ENCODE assay signal across 18 cellular contexts in genomic region chr17:17220529-17220928, GRCh38. TPM values are rescaled to one million over a fixed set of nuclear protein-coding genes. Genes with fewer than 3 reads are reported as not detected.
DNase-seq lines count a peak whose midpoint lies in the region; ATAC-seq and TF ChIP-seq lines count a peak whose summit lies in the region.
"Had no signal": no experiment of that assay in that cellular context is flagged by ENCODE, and none has a peak within 500 bp of the region (broad histone marks: within the 10 kb centered on the region; RNA-seq: fewer than 3 reads in every experiment).

No MANE protein-coding gene starts in this region.

- H3K9me2 ChIP-seq in GM23338 (ENCODE audit: insufficient read depth), result no peaks in the 10 kb centered on the region

- H3F3A ChIP-seq in GM23338 (replicated peaks; ENCODE audit: low read depth), result no peaks in the 10 kb centered on the region

- H3K27me3 Mint-ChIP-seq in GM23338 (ENCODE audit: insufficient read depth, low read depth, poor library complexity), result peaks cover 14% of the 10 kb centered on the region
- H3K27me3 Mint-ChIP-seq in WTC11 (ENCODE audit: low read depth), result no peaks in the 10 kb centered on the region
- H3K27me3 Mint-ChIP-seq in nephron progenitor cell (ENCODE audit: low read depth, poor library complexity), result no peaks in the 10 kb centered on the region

- H3K27ac ChIP-seq in GM23338 (ENCODE audit: low read depth) (no peak overlapping the region), left ventricle myocardium inferior (replicated peaks) (no peak overlapping the region)
- H3K27ac ChIP-seq: BLaER1 treated with 17β-estradiol and CSF1 and Interleukin-3, amounts not matched to agents 10 nM and 100 nM; HL-60; SJCRH30 had no signal

- intact Hi-C loops in left ventricle myocardium inferior (cut with micrococcal nuclease), result no loop called here

- H3K36me3 Mint-ChIP-seq in GM23338 (ENCODE audit: low read depth) (peaks cover 74% of the 10 kb centered on the region), WTC11 (peaks cover 73% of the 10 kb centered on the region), nephron progenitor cell (ENCODE audit: low read depth) (peaks cover 69% of the 10 kb centered on the region)

- DNase-seq in GM23338 (ENCODE audit: low spot score) (no peak), NCI-H1417 treated with DMSO at 0.1 percent for 48 hours (lab: John Stamatoyannopoulos, UW) (peak; percentile 68), WTC11 (ENCODE audit: low spot score) (no peak), nephron progenitor cell (no peak), left ventricle myocardium inferior (no peak), NCI-H187 treated with DMSO at 0.1 percent for 48 hours (lab: John Stamatoyannopoulos, UW) (no peak), NCI-H2107 (lab: John Stamatoyannopoulos, UW) (no peak)
- DNase-seq: CD8-positive, alpha-beta T cell; IMR-90; Kasumi-1; MM.1S; NCI-H1092 treated with DMSO at 0.1 percent for 48 hours; NCI-H2029; NCI-H510A; SJCRH30 had no signal

- no peak overlapping the region for H3K4me3 ChIP-seq in GM23338
- no peak overlapping the region for H3K4me3 ChIP-seq in left ventricle myocardium inferior
- H3K4me3 ChIP-seq: BLaER1 treated with 17β-estradiol and CSF1 and Interleukin-3, amounts not matched to agents 10 nM and 100 nM; SJCRH30 had no signal

- CTCF ChIA-PET in WTC11 (lab: Charles Lee), result interaction anchor here (1.0 to 1.1 kb wide), 2 partner anchors 49 to 78 kb away, joined by 3 to 5 read pairs; no protein-coding TSS in a partner anchor

- H2AFZ ChIP-seq in GM23338, result no peak overlapping the region

- H3K4me1 Mint-ChIP-seq in GM23338 (no peaks in the 10 kb centered on the region; the same call in 1 of the 3 replicates), WTC11 (no peaks in the 10 kb centered on the region), nephron progenitor cell (no peaks in the 10 kb centered on the region)

- no peak for TF ChIP-seq CTCF in GM23338 (conservative IDR thresholded peaks at IDR 0.05; ENCODE audit: low read depth in 2 of 2)
- no peak for TF ChIP-seq CTCF in WTC11 (IDR thresholded peaks at IDR 0.05)
- no peak for TF ChIP-seq CTCF in nephron progenitor cell (IDR thresholded peaks at IDR 0.05)
- no peak for TF ChIP-seq CTCF in left ventricle myocardium inferior (IDR thresholded peaks at IDR 0.05; ENCODE audit: borderline replicate concordance)

- ATAC-seq in GM23338 (no peak), WTC11 (no peak)
- ATAC-seq: CD8-positive, alpha-beta T cell; HCT116 had no signal

- no peaks in the 10 kb centered on the region for H3K79me2 ChIP-seq in GM23338 (replicated peaks; ENCODE audit: insufficient read depth)

- peaks cover 6% of the 10 kb centered on the region; the same call in 1 of the 2 replicates for H4K20me1 ChIP-seq in GM23338 (replicated peaks; ENCODE audit: insufficient read depth)

- no peak overlapping the region for H3K4me3 Mint-ChIP-seq in GM23338
- H3K4me3 Mint-ChIP-seq in WTC11, result no peak overlapping the region
- no peak overlapping the region for H3K4me3 Mint-ChIP-seq in nephron progenitor cell
- H3K4me3 Mint-ChIP-seq: CD8-positive, alpha-beta T cell had no signal

- H3K36me3 ChIP-seq in GM23338 (ENCODE audit: insufficient read depth) (peaks cover 26% of the 10 kb centered on the region), left ventricle myocardium inferior (peaks cover 100% of the 10 kb centered on the region)

- H3K27ac Mint-ChIP-seq in GM23338 (peak overlapping the region; percentile 93; the same call in 1 of the 2 replicates), WTC11 (0 out of 2 replicates have a peak overlapping the region, but pooled peaks have one; percentile 57), nephron progenitor cell (peak overlapping the region; percentile 25)
- H3K27ac Mint-ChIP-seq: CD8-positive, alpha-beta T cell had no signal

- H3K9me3 ChIP-seq in left ventricle myocardium inferior (replicated peaks), result no peaks in the 10 kb centered on the region
- H3K9me3 ChIP-seq: BLaER1 treated with 17β-estradiol and CSF1 and Interleukin-3, amounts not matched to agents 10 nM and 100 nM; SJCRH30 had no signal

- no peaks in the 10 kb centered on the region for H3K27me3 ChIP-seq in GM23338 (ENCODE audit: insufficient read depth)
- no peaks in the 10 kb centered on the region for H3K27me3 ChIP-seq in left ventricle myocardium inferior (ENCODE audit: low read depth)
- H3K27me3 ChIP-seq: BLaER1 treated with 17β-estradiol and CSF1 and Interleukin-3, amounts not matched to agents 10 nM and 100 nM; SJCRH30 had no signal

- H3K9me3 Mint-ChIP-seq in GM23338 (no peaks in the 10 kb centered on the region), WTC11 (no peaks in the 10 kb centered on the region), nephron progenitor cell (no peaks in the 10 kb centered on the region)
- H3K9me3 Mint-ChIP-seq: CD8-positive, alpha-beta T cell had no signal

- H3K4me2 ChIP-seq in GM23338, result no peak overlapping the region
- H3K4me2 ChIP-seq: BLaER1 treated with 17β-estradiol and CSF1 and Interleukin-3, amounts not matched to agents 10 nM and 100 nM had no signal

- H3K4me1 ChIP-seq in GM23338 (ENCODE audit: insufficient read depth) (no peaks in the 10 kb centered on the region), left ventricle myocardium inferior (no peaks in the 10 kb centered on the region)
- H3K4me1 ChIP-seq: SJCRH30 had no signal

- POLR2A ChIA-PET in WTC11 (lab: Charles Lee), result no interaction called here

TF ChIP-seq in GM23338, 12 proteins besides CTCF, POLR2A, EP300 and RAD21 (continues in another document):
- no peak for TF ChIP-seq ZNF331 (CRISPR knock-in tag; IDR thresholded peaks at IDR 0.05; ENCODE audit: low read depth)

TF ChIP-seq in WTC11, 78 proteins besides CTCF, POLR2A, EP300 and RAD21:
- TF ChIP-seq ZNF512 (CRISPR knock-in tag; IDR thresholded peaks at IDR 0.05; ENCODE audit: borderline replicate concordance), result no peak
- TF ChIP-seq NFYB (CRISPR knock-in tag; conservative IDR thresholded peaks at IDR 0.05; ENCODE audit: low read depth), result no peak
- no peak for TF ChIP-seq SOX15 (CRISPR knock-in tag; IDR thresholded peaks at IDR 0.05)
- TF ChIP-seq GTF2I (CRISPR knock-in tag; conservative IDR thresholded peaks at IDR 0.05), result no peak
- no peak for TF ChIP-seq ZNF416 (CRISPR knock-in tag; IDR thresholded peaks at IDR 0.05)
- no peak for TF ChIP-seq ZNF317 (CRISPR knock-in tag; IDR thresholded peaks at IDR 0.05; ENCODE audit: borderline replicate concordance, low read depth)
- TF ChIP-seq ATF1 (CRISPR knock-in tag; IDR thresholded peaks at IDR 0.05), result no peak
- no peak for TF ChIP-seq ZMAT4 (CRISPR knock-in tag; IDR thresholded peaks at IDR 0.05)
- no peak for TF ChIP-seq FOXJ3 (CRISPR knock-in tag; IDR thresholded peaks at IDR 0.05; ENCODE audit: borderline replicate concordance)
- no peak for TF ChIP-seq CREM (CRISPR knock-in tag; IDR thresholded peaks at IDR 0.05)
TF ChIP-seq in WTC11: peak in this region for 0.

RNA-seq across cellular contexts. Expression of gene PLD6, which starts 14.4 kb away (rescaled TPM):
- total RNA-seq in GM23338 (2014; rRNA removed; shearing (Covaris generic)), result not detected in 2 replicates
- 0.16 TPM in 1 of 2 replicates, not detected in the other for polyA plus RNA-seq in GM23338 (2016; fragmentation: Nextera tagmentation; extraction: Ambion mirVana)
- total RNA-seq in WTC11 (2021), result 1.2 to 2.6 TPM (median 2.6 TPM) in 3 replicates
- total RNA-seq in left ventricle myocardium inferior, result 7.3 TPM

RNA-seq across cellular contexts. Expression of gene FLCN, which starts 16.4 kb away (rescaled TPM):
- 35.9 and 36.6 TPM in 2 replicates for total RNA-seq in GM23338 (2014; rRNA removed; shearing (Covaris generic))
- polyA plus RNA-seq in GM23338 (2016; fragmentation: Nextera tagmentation; extraction: Ambion mirVana), result 12.1 and 15.8 TPM in 2 replicates
- total RNA-seq in WTC11 (2021), result 40.8 to 42.4 TPM (median 42.3 TPM) in 3 replicates
- 46.6 TPM for total RNA-seq in left ventricle myocardium inferior

Comparison
In these comparisons a context has a peak if more than half of its experiments do, and no peak if none do; other contexts are left out.
1. H3K27ac Mint-ChIP-seq: peak in every context shown above with its lines; median percentile 93 in GM23338; 57 in WTC11; 25 in nephron progenitor cell.